ENCODE assay signal across 9 cellular contexts in the genomic region with DNA sequence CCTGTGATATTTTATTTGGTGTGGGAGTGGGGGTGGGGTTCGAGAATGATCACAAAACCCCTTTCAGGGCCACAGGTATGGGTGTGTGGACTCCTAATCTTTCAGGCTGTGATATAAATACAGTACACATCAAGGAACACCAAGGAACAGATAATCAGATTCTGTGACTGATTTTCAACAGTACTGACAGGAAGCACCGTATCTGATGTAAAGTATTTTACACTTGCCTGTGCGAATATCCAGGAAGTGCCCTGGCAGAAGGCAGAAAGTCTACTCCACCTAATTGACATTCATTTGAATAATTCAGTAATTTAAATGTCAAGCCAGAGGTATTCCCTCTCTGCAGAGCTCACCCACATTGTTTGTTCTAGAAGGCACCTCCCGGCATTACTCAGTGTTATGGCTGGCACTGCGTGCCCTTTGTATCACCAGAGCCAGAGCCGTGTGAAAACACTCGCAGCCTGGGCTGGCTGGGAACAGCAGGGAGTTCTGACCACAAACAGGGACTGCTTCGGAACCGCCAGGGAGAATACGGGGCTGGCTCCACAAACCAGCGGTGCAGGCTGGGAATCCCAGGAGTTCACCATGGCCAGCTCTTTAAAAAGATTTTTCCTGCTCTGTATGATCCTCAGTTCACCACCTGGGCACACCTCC.
A peak's percentile ranks its signal among the peaks of the same experiment; 100 is the strongest.
DNase-seq lines count a peak whose midpoint lies in the region; ATAC-seq, FAIRE-seq and TF ChIP-seq lines count a peak whose summit lies in the region.
"Had no signal": no experiment of that assay in that cellular context is flagged by ENCODE, and none has a peak within 500 bp of the region (broad histone marks: within the 10 kb centered on the region; RNA-seq: fewer than 3 reads in every experiment).

No MANE protein-coding gene starts in this region.

- H3K36me3 Mint-ChIP-seq in osteocyte (ENCODE audit: unreplicated experiment): peaks cover 17% of the 10 kb centered on the region
- H3K36me3 Mint-ChIP-seq: natural killer cell treated with Interleukin-12 subunit alpha and Interleukin-12 subunit beta and Interleukin-15 and Interleukin-18, amount 100 ng/mL, for 72 hours had no signal

- peaks cover 53% of the 10 kb centered on the region for H3K4me1 Mint-ChIP-seq in osteocyte (ENCODE audit: unreplicated experiment)

- intact Hi-C loops in esophagus muscularis mucosa (cut with DNase I): no loop called here

- H3K4me3 ChIP-seq in esophagus muscularis mucosa (peak overlapping the region in 2 of 4 donors; percentile 0 to 31), BE2C (ENCODE audit: low read depth, low read length) (no peak overlapping the region)

- H3K4me3 Mint-ChIP-seq in osteocyte (ENCODE audit: unreplicated experiment): peak overlapping the region; percentile 63
- H3K4me3 Mint-ChIP-seq: natural killer cell treated with Interleukin-12 subunit alpha and Interleukin-12 subunit beta and Interleukin-15 and Interleukin-18, amount 100 ng/mL, for 72 hours had no signal

- H3K27ac Mint-ChIP-seq in osteocyte (ENCODE audit: unreplicated experiment): peak overlapping the region; percentile 89
- H3K27ac Mint-ChIP-seq: natural killer cell treated with Interleukin-12 subunit alpha and Interleukin-12 subunit beta and Interleukin-15 and Interleukin-18, amount 100 ng/mL, for 72 hours had no signal

- peaks cover 0 to 10% (median 5%) of the 10 kb centered on the region in 4 donors for H3K36me3 ChIP-seq in esophagus muscularis mucosa
- H3K36me3 ChIP-seq in BE2C: no peaks in the 10 kb centered on the region

- TF ChIP-seq EP300 in esophagus muscularis mucosa (IDR thresholded peaks at IDR 0.05): no peak

- ATAC-seq in HG02973 (IDR thresholded peaks at IDR 0.05; ENCODE audit: unreplicated experiment) (no peak), GM21529 (IDR thresholded peaks at IDR 0.05; ENCODE audit: unreplicated experiment) (no peak), HG03095 (IDR thresholded peaks at IDR 0.05; ENCODE audit: unreplicated experiment) (no peak)

- peak; percentile 62 for DNase-seq in EH (ENCODE audit: low read depth)
- DNase-seq in RCC 7860 (ENCODE audit: low spot score): peak; percentile 81
- DNase-seq in esophagus muscularis mucosa (ENCODE audit: extremely low spot score): no peak
- peak; percentile 84 for DNase-seq in osteocyte (ENCODE audit: extremely low spot score, unreplicated experiment)
- DNase-seq in BE2C: no peak

- H3K4me1 ChIP-seq in esophagus muscularis mucosa: peaks cover 58 to 82% (median 78%) of the 10 kb centered on the region in 4 donors
- no peaks in the 10 kb centered on the region for H3K4me1 ChIP-seq in BE2C

- no peaks in the 10 kb centered on the region for H3K9me3 ChIP-seq in esophagus muscularis mucosa
- no peaks in the 10 kb centered on the region for H3K9me3 ChIP-seq in BE2C

- H3K27me3 ChIP-seq in esophagus muscularis mucosa: no peaks in the 10 kb centered on the region
- H3K27me3 ChIP-seq in BE2C: no peaks in the 10 kb centered on the region

- TF ChIP-seq POLR2A in esophagus muscularis mucosa (IDR thresholded peaks at IDR 0.05; ENCODE audit: low read depth): no peak

- peak overlapping the region; percentile 60 to 76 (median 64) for H3K27ac ChIP-seq in esophagus muscularis mucosa (replicated peaks in 1 of 4)

- FAIRE-seq in RCC 7860 (lab: Jason Lieb, UNC): peak; percentile 88

- WGBS in esophagus muscularis mucosa: 63% methylated on average over 11 of the region's 11 CpGs

- TF ChIP-seq CTCF in esophagus muscularis mucosa (IDR thresholded peaks at IDR 0.05) (no peak), osteocyte (IDR thresholded peaks at IDR 0.05) (no peak), BE2C (IDR thresholded peaks at IDR 0.05; ENCODE audit: low read depth, low read length) (no peak)

- H3K9me3 Mint-ChIP-seq in osteocyte (ENCODE audit: unreplicated experiment): no peaks in the 10 kb centered on the region
- H3K9me3 Mint-ChIP-seq: natural killer cell treated with Interleukin-12 subunit alpha and Interleukin-12 subunit beta and Interleukin-15 and Interleukin-18, amount 100 ng/mL, for 72 hours had no signal

- no peaks in the 10 kb centered on the region for H3K27me3 Mint-ChIP-seq in osteocyte (ENCODE audit: unreplicated experiment)
- H3K27me3 Mint-ChIP-seq: natural killer cell treated with Interleukin-12 subunit alpha and Interleukin-12 subunit beta and Interleukin-15 and Interleukin-18, amount 100 ng/mL, for 72 hours had no signal

Comparison
In these comparisons a context has a peak if more than half of its experiments do, and no peak if none do; other contexts are left out.
1. DNase-seq: peak in EH (single experiment), RCC 7860 (single experiment) and osteocyte (single experiment); none in esophagus muscularis mucosa (single experiment) and BE2C (single experiment).